7 cellular contexts compared by ENCODE assay signal in the genomic region with DNA sequence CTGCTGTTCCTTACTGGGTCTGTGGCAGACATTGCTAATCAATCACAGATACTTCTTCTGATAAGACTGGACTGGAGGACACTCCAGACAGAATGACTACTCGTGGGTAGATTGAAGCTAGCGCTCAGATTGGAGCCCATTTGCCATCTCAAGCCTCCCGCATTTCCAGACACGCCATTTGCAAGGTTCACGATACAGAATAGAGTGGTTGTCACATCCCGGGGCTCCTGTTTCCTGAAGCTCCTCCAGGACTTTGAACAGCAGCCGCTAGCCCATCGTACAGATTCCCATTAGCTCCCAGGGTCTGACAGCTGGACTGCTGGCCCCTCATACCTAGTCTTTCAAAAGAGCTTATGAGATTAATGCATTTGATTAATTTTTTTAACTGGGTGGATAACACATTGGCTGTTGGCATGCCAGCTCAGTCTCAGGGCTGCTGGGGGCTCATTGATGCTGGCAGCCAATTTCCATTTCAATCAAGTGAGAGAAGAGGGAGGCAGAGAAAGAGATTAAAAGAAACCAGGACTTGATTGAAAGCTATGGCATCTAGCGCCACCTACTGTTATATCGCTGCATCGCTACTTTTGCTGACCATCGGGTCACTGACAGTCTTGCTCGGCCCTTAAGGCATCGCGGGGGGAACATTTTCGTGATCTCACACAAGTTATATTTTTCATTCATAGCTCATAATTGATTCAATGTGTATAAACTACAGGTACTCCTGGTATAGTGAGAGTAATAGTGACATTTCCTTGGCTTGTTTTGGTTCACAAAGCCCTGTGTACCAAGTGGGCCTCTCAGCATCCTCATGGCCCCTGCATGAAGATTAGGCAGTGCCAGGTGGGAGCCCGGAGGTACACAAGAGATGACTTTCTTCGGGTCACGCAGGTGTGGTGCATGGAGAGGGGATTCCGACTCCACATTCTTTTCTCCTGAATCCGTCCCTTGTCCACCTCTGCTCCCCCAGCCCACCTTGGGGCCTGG.
DNase-seq lines count a peak whose midpoint lies in the region; ATAC-seq and TF ChIP-seq lines count a peak whose summit lies in the region.

No MANE protein-coding gene starts in this region.

- DNase-seq in GDM1 (lab: John Stamatoyannopoulos, UW) = peak; percentile 11
- peak; percentile 6 for DNase-seq in brain pericyte (ENCODE audit: low read depth, low spot score)
- DNase-seq in iris pigment epithelial cell (ENCODE audit: low read depth) = peak; percentile 59
- peak; percentile 3 for DNase-seq in stimulated activated CD4-positive, alpha-beta T cell treated with anti-CD3 and anti-CD28 coated beads, Interleukin-4, amount 100 ng/mL, for 1 hour

- H3K79me2 ChIP-seq in KMS-11 (ENCODE audit: insufficient read depth, low read depth) (no peaks in the 10 kb centered on the region), OCI-LY3 (ENCODE audit: low read length) (no peaks in the 10 kb centered on the region)

- H3K36me3 ChIP-seq in KMS-11 (ENCODE audit: insufficient read depth) (no peaks in the 10 kb centered on the region), OCI-LY3 (replicated peaks; ENCODE audit: low read depth, low read length) (no peaks in the 10 kb centered on the region)

- H3K27me3 ChIP-seq in KMS-11 (ENCODE audit: insufficient read depth, low read depth) = no peaks in the 10 kb centered on the region
- H3K27me3 ChIP-seq in OCI-LY3 (ENCODE audit: low read depth, low read length) = 0 out of 2 replicates have a peak, but pooled peaks cover 5% of the 10 kb centered on the region

- H3K4me1 ChIP-seq in KMS-11 (ENCODE audit: low read depth, poor library complexity, severe bottlenecking) (no peaks in the 10 kb centered on the region), OCI-LY3 (ENCODE audit: low read length) (no peaks in the 10 kb centered on the region)

- no peak overlapping the region for H3K9ac ChIP-seq in KMS-11
- no peak overlapping the region for H3K9ac ChIP-seq in OCI-LY3 (ENCODE audit: low read length)

- no peaks in the 10 kb centered on the region for H3K9me3 ChIP-seq in OCI-LY3 (ENCODE audit: insufficient read depth, low read length)

- no peaks in the 10 kb centered on the region for H4K20me1 ChIP-seq in KMS-11 (ENCODE audit: insufficient read depth)
- H4K20me1 ChIP-seq in OCI-LY3 (ENCODE audit: insufficient read depth, low read length) = no peaks in the 10 kb centered on the region

- H3K4me3 ChIP-seq in KMS-11 (IDR thresholded peaks at IDR 0.05; ENCODE audit: insufficient read depth, low read depth, low read length) = no peak overlapping the region
- H3K4me3 ChIP-seq in OCI-LY3 (ENCODE audit: low read length) = no peak overlapping the region

- H3K27ac ChIP-seq in KMS-11 = no peak overlapping the region
- H3K27ac ChIP-seq in OCI-LY3 (ENCODE audit: low read length) = no peak overlapping the region

- H3K4me2 ChIP-seq in KMS-11 = no peak overlapping the region
- H3K4me2 ChIP-seq in OCI-LY3 (ENCODE audit: low read length) = no peak overlapping the region

- H2AFZ ChIP-seq in KMS-11 (ENCODE audit: low read depth) = no peak overlapping the region
- H2AFZ ChIP-seq in OCI-LY3 (ENCODE audit: low read depth, low read length) = no peak overlapping the region

- no peak for ATAC-seq in GM21515 (IDR thresholded peaks at IDR 0.05; ENCODE audit: unreplicated experiment)

- peak; percentile 81 for TF ChIP-seq CTCF in KMS-11 (conservative IDR thresholded peaks at IDR 0.05; ENCODE audit: low read depth, low read length)
- TF ChIP-seq CTCF in OCI-LY3 (IDR thresholded peaks at IDR 0.05; ENCODE audit: low read depth, low read length) = peak; percentile 81

Comparison
In these comparisons a context has a peak if more than half of its experiments do, and no peak if none do; other contexts are left out.
1. DNase-seq: peak in every context shown above with its lines; median percentile 59 in iris pigment epithelial cell; 11 in GDM1; 6 in brain pericyte; 3 in stimulated activated CD4-positive, alpha-beta T cell treated with anti-CD3 and anti-CD28 coated beads, Interleukin-4, amount 100 ng/mL, for 1 hour.